Comparison of ENCODE assay signal across 9 cellular contexts in genomic region chr20:8527998-8528397, GRCh38.
DNase-seq lines count a peak whose midpoint lies in the region; ATAC-seq and TF ChIP-seq lines count a peak whose summit lies in the region.
"Had no signal": no experiment of that assay in that cellular context is flagged by ENCODE, and none has a peak within 500 bp of the region (broad histone marks: within the 10 kb centered on the region; RNA-seq: fewer than 3 reads in every experiment).

No MANE protein-coding gene starts in this region.

- no peaks in the 10 kb centered on the region for H3K9me3 ChIP-seq in RWPE2 (ENCODE audit: severe bottlenecking)
- H3K9me3 ChIP-seq in uterus, result no peaks in the 10 kb centered on the region

- no peaks in the 10 kb centered on the region for H3K27me3 ChIP-seq in RWPE2 (ENCODE audit: insufficient read depth, poor library complexity, severe bottlenecking)
- H3K27me3 ChIP-seq in foreskin keratinocyte, result no peaks in the 10 kb centered on the region
- no peaks in the 10 kb centered on the region for H3K27me3 ChIP-seq in uterus

- H3K36me3 ChIP-seq in RWPE2 (ENCODE audit: low read depth) (no peaks in the 10 kb centered on the region), uterus (no peaks in the 10 kb centered on the region)

- DNase-seq in RWPE2 (ENCODE audit: low spot score) (no peak), foreskin keratinocyte (peak; percentile 5 to 47), nucleus accumbens (lab: John Stamatoyannopoulos, UW) (no peak), NCI-H1930 (lab: John Stamatoyannopoulos, UW) (no peak), uterus (no peak)
- DNase-seq: NCI-H82 had no signal

- no peak for TF ChIP-seq CTCF in RWPE2 (IDR thresholded peaks at IDR 0.05; ENCODE audit: poor library complexity, severe bottlenecking)
- no peak for TF ChIP-seq CTCF in foreskin keratinocyte (conservative IDR thresholded peaks at IDR 0.05)
- no peak for TF ChIP-seq CTCF in uterus (IDR thresholded peaks at IDR 0.05)

- H3K4me1 ChIP-seq in RWPE2 (ENCODE audit: insufficient read depth, poor library complexity, severe bottlenecking) (peaks cover 4% of the 10 kb centered on the region), foreskin keratinocyte (no peaks in the 10 kb centered on the region), uterus (no peaks in the 10 kb centered on the region)

- H3K4me3 ChIP-seq in RWPE2 (ENCODE audit: severe bottlenecking), result no peak overlapping the region
- no peak overlapping the region for H3K4me3 ChIP-seq in uterus

- ATAC-seq in GM18498 (IDR thresholded peaks at IDR 0.05; ENCODE audit: unreplicated experiment), result peak; percentile 76
- peak; percentile 84 for ATAC-seq in HG03342 (IDR thresholded peaks at IDR 0.05; ENCODE audit: unreplicated experiment)
- peak; percentile 42; the same call in 1 of the 3 replicates for ATAC-seq in RWPE2 (ENCODE audit: low read depth)
- no peak for ATAC-seq in foreskin keratinocyte
- no peak for ATAC-seq in GM21576 (IDR thresholded peaks at IDR 0.05; ENCODE audit: unreplicated experiment)

- intact Hi-C loops in uterus (cut with DNase I; ENCODE audit: low total_unique reads), result no loop called here

- H3K27ac ChIP-seq in RWPE2 (ENCODE audit: poor library complexity, severe bottlenecking), result no peak overlapping the region
- no peak overlapping the region for H3K27ac ChIP-seq in foreskin keratinocyte
- H3K27ac ChIP-seq in uterus, result no peak overlapping the region

- no peak for TF ChIP-seq POLR2A in uterus (IDR thresholded peaks at IDR 0.05)

Comparison
In these comparisons a context has a peak if more than half of its experiments do, and no peak if none do; other contexts are left out.
1. ATAC-seq: peak in GM18498 (single experiment), HG03342 (single experiment) and RWPE2 (single experiment); none in foreskin keratinocyte (single experiment) and GM21576 (single experiment).
2. DNase-seq: peak in foreskin keratinocyte (2 of 2); none in RWPE2 (single experiment), nucleus accumbens (0 of 56), NCI-H1930 (0 of 2) and uterus (0 of 2).